In the genomic region with DNA sequence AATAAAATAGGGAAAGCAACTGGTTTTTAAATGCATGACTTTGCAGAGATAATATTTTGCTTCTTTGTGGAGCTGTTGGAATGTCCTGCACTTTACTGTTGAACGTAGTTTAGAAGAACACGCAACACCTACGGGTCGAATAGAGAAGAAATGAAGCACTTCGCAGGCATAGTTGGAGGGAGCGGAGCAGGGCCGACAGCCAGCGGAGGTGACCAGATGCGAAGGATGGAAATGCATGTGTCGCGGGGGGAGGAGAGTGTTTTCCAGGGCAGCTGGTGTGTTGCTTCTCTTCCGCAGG, we compare ENCODE assay signal across 8 cellular contexts. TPM values are rescaled to one million over a fixed set of nuclear protein-coding genes. Genes with fewer than 3 reads are reported as not detected.
DNase-seq lines count a peak whose midpoint lies in the region; ATAC-seq, FAIRE-seq and TF ChIP-seq lines count a peak whose summit lies in the region.

No MANE protein-coding gene starts in this region.

- TF ChIP-seq CTCF in HCT116 (IDR thresholded peaks at IDR 0.05 in 2 of 3, conservative IDR thresholded peaks at IDR 0.05 in 1 of 3; ENCODE audit: borderline replicate concordance in 1 of 3, insufficient read depth in 1 of 3, low read depth in 2 of 3, low read length in 2 of 3): no peak

- H3K27me3 ChIP-seq in HCT116 (ENCODE audit: insufficient read depth, low read length) (no peaks in the 10 kb centered on the region), neuron (ENCODE audit: insufficient read depth, low read length) (no peaks in the 10 kb centered on the region)

- H3K9ac ChIP-seq in HCT116 (ENCODE audit: low read length): peak overlapping the region; percentile 87

- H4K20me1 ChIP-seq in HCT116 (ENCODE audit: insufficient read depth): peaks cover 31% of the 10 kb centered on the region; the same call in 1 of the 2 replicates

- intact Hi-C loops in HCT116 (cut with micrococcal nuclease): no loop called here

- no peaks in the 10 kb centered on the region for H3K9me3 ChIP-seq in HCT116 (ENCODE audit: control insufficient read depth in 1 of 2, insufficient read depth in 1 of 2, low read depth in 1 of 2, low read length in 2 of 2)
- no peaks in the 10 kb centered on the region for H3K9me3 ChIP-seq in neuron (ENCODE audit: low read length)

- DNase-seq in AG08396 (ENCODE audit: low spot score): peak; percentile 35
- DNase-seq in HCT116 (ENCODE audit: low read depth, low spot score): no peak
- DNase-seq in SW480 (ENCODE audit: low spot score): peak; percentile 54
- DNase-seq in erythroblast (lab: John Stamatoyannopoulos, UW): peak; percentile 60 to 85
- no peak for DNase-seq in HPDE6-E6E7 (ENCODE audit: extremely low spot score)
- DNase-seq in H54 (ENCODE audit: insufficient read length, low spot score): no peak

- H3K27ac ChIP-seq in HCT116 (ENCODE audit: low read depth, low read length): peak overlapping the region; percentile 93

- POLR2A ChIA-PET in HCT116 (lab: Charles Lee): interaction anchor here (1.0 to 2.6 kb wide), 5 partner anchors 9 to 198 kb away, joined by 3 to 17 read pairs (median 5); partner anchors contain the start of gene CEBPA

- no TSS peak for BruUV-seq in HCT116 (replicated peaks; lab: Mats Ljungman, UMichigan)

- TF ChIP-seq RAD21 in HCT116 (IDR thresholded peaks at IDR 0.05; ENCODE audit: low read depth): no peak

- no peak for FAIRE-seq in H54 (lab: Jason Lieb, UNC)

- H3K9me2 ChIP-seq in HCT116 (ENCODE audit: insufficient read depth): no peaks in the 10 kb centered on the region

- RAD21 ChIA-PET in HCT116 (lab: Charles Lee; ENCODE audit: low non-redundant PET in 1 of 2, low total read pairs in 2 of 2, uncharacterized antibody in 2 of 2, unreplicated experiment in 2 of 2): interaction anchor here in 1 of 2 experiments (0.6 kb wide), 1 partner anchor 449 kb away, joined by 6 read pairs; no protein-coding TSS in a partner anchor

- H3K4me3 ChIP-seq in HCT116 (replicated peaks in 1 of 2; ENCODE audit: low read depth in 1 of 2, low read length in 2 of 2) (peak overlapping the region; percentile 90 to 94), neuron (ENCODE audit: low read length) (peak overlapping the region; percentile 99)

- no peak for TF ChIP-seq POLR2A in HCT116 (IDR thresholded peaks at IDR 0.05; ENCODE audit: borderline replicate concordance, extremely low read depth, insufficient read depth, insufficient read length)
- TF ChIP-seq POLR2A in erythroblast (IDR thresholded peaks at IDR 0.05; ENCODE audit: low read length): no peak
- TF ChIP-seq POLR2A in H54 (IDR thresholded peaks at IDR 0.05; ENCODE audit: low read depth, low read length): no peak

- H3K4me2 ChIP-seq in HCT116 (ENCODE audit: low read length): peak overlapping the region; percentile 98

- peaks cover 0 to 6% of the 10 kb centered on the region in 2 experiments; a peak in 2 of 4 replicates for H3K36me3 ChIP-seq in HCT116 (ENCODE audit: control insufficient read depth in 1 of 2, insufficient read depth in 2 of 2, low read length in 2 of 2)
- peaks cover 8% of the 10 kb centered on the region for H3K36me3 ChIP-seq in neuron (ENCODE audit: insufficient read depth, low read length)

- H2AFZ ChIP-seq in HCT116 (ENCODE audit: low read depth, low read length, poor library complexity, severe bottlenecking) (no peak overlapping the region), neuron (ENCODE audit: low read depth, low read length) (peak overlapping the region; percentile 62)

- ATAC-seq in HCT116 (no peak), GM21526 (IDR thresholded peaks at IDR 0.05; ENCODE audit: low FRiP score, unreplicated experiment) (no peak)

- H3K4me1 ChIP-seq in HCT116 (ENCODE audit: control insufficient read depth in 1 of 2, insufficient read depth in 2 of 2, low read length in 2 of 2) (peaks cover 30 to 49% of the 10 kb centered on the region in 2 experiments), neuron (ENCODE audit: insufficient read depth, low read length) (peaks cover 20% of the 10 kb centered on the region)

- H3K79me2 ChIP-seq in HCT116 (ENCODE audit: insufficient read depth, low read length): peaks cover 54% of the 10 kb centered on the region

- CTCF ChIA-PET in HCT116 (lab: Charles Lee): no interaction called here

TF ChIP-seq in HCT116, 20 proteins besides CTCF, POLR2A, EP300 and RAD21:
- no peak for TF ChIP-seq POLR2AphosphoS5 (IDR thresholded peaks at IDR 0.05; ENCODE audit: low read depth, low read length)
- TF ChIP-seq, protein P1, sequence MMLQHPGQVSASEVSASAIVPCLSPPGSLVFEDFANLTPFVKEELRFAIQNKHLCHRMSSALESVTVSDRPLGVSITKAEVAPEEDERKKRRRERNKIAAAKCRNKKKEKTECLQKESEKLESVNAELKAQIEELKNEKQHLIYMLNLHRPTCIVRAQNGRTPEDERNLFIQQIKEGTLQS (IDR thresholded peaks at IDR 0.05): no peak
- no peak for TF ChIP-seq CEBPB (IDR thresholded peaks at IDR 0.05; ENCODE audit: low read depth)
- no peak for TF ChIP-seq CBX3 (IDR thresholded peaks at IDR 0.05; ENCODE audit: low read depth)
- TF ChIP-seq ZNF274 (IDR thresholded peaks at IDR 0.05; ENCODE audit: low read depth, low read length): no peak
- TF ChIP-seq REST (IDR thresholded peaks at IDR 0.05; ENCODE audit: low read depth): no peak
TF ChIP-seq in HCT116: peak in this region for 0.

RNA-seq across cellular contexts. Expression of gene CEBPG, which starts 0.8 kb away (rescaled TPM):
- 51.1 TPM for total RNA-seq in HCT116 (2021; ENCODE audit: unreplicated experiment)
- 36.7 and 42.2 TPM in 2 replicates for polyA plus RNA-seq in HCT116 (2012)

Comparison
In these comparisons a context has a peak if more than half of its experiments do, and no peak if none do; other contexts are left out.
1. DNase-seq: peak in AG08396 (single experiment), SW480 (single experiment) and erythroblast (2 of 2); none in HCT116 (single experiment), HPDE6-E6E7 (single experiment) and H54 (single experiment).